In the genomic region with DNA sequence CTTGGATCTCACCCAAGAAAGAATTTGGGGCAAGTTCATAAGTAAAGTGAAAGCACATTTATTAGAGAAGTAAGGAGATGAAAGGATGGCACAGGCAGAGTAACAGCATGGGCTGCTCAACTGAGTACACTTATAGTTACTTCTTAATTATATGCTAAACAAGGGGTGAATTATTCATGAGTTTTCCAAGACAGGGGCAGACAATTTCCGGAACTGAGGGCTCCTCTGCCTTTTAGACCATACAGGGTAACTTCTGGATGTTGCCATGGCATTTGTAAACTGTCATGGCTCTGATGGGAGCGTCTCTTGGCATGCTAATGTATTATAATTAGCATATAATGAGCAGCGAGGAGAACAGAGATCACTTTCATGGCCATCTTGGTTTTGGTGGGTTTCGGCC, we compare ENCODE assay signal across 35 cellular contexts.
"Had no signal": no experiment of that assay in that cellular context is flagged by ENCODE, and none has a peak within 500 bp of the region (broad histone marks: within the 10 kb centered on the region; RNA-seq: fewer than 3 reads in every experiment).

No MANE protein-coding gene starts in this region.

- H3K27ac ChIP-seq: brain microvascular endothelial cell, coronary artery, dorsolateral prefrontal cortex, esophagus muscularis mucosa, foreskin keratinocyte, gastrocnemius medialis, heart left ventricle, WERI-Rb-1 had no signal

- H3K4me1 ChIP-seq: gastrocnemius medialis had no signal

- H3K36me3 ChIP-seq: brain microvascular endothelial cell, esophagus muscularis mucosa, gastrocnemius medialis, heart left ventricle, WERI-Rb-1 had no signal

- H3K27me3 Mint-ChIP-seq: activated CD4-positive, alpha-beta memory T cell treated with anti-CD3 and anti-CD28 coated beads for 36 hours; activated CD8-positive, alpha-beta memory T cell treated with anti-CD3 and anti-CD28 coated beads, Interleukin-2, amount 10 ng/mL, durations not matched to agents 7 days and 5 days; activated naive CD4-positive, alpha-beta T cell treated with anti-CD3 and anti-CD28 coated beads, Interleukin-2, amount 10 ng/mL, durations not matched to agents 7 days and 5 days; activated naive CD8-positive, alpha-beta T cell; central memory CD8-positive, alpha-beta T cell; dendritic cell treated with granulocyte-macrophage colony-stimulating factor and Interleukin-4, amounts not matched to agents 40 ng/mL and 50 ng/mL, for 4 days; T-helper 17 cell had no signal

- FAIRE-seq: astrocyte, bronchial epithelial cell had no signal

- ATAC-seq: activated CD4-positive, CD25-positive, alpha-beta regulatory T cell treated with anti-CD3 and anti-CD28 coated beads, Interleukin-2, amount 50 U/mL, for 24 hours; activated CD8-positive, alpha-beta memory T cell treated with anti-CD3 and anti-CD28 coated beads, Interleukin-2, amount 10 ng/mL, durations not matched to agents 7 days and 5 days; activated CD8-positive, alpha-beta T cell treated with anti-CD3 and anti-CD28 coated beads, Interleukin-2, amount 10 ng/mL, durations not matched to agents 7 days and 5 days; foreskin keratinocyte; gastrocnemius medialis; heart left ventricle; T-helper 17 cell had no signal

- H3K27ac Mint-ChIP-seq: activated B cell treated with CpG ODN at 0.5 μM for 24 hours; activated CD4-positive, alpha-beta memory T cell treated with anti-CD3 and anti-CD28 coated beads for 36 hours; activated CD8-positive, alpha-beta memory T cell treated with anti-CD3 and anti-CD28 coated beads, Interleukin-2, amount 10 ng/mL, durations not matched to agents 7 days and 5 days; activated CD8-positive, alpha-beta T cell treated with anti-CD3 and anti-CD28 coated beads, Interleukin-2, amount 10 ng/mL, durations not matched to agents 7 days and 5 days; activated naive CD4-positive, alpha-beta T cell treated with anti-CD3 and anti-CD28 coated beads, Interleukin-2, amount 10 ng/mL, durations not matched to agents 7 days and 5 days; activated naive CD8-positive, alpha-beta T cell; activated T-helper 1 cell treated with anti-CD3 and anti-CD28 coated beads, Interleukin-12 subunit alpha, Interleukin-12 subunit beta, Interleukin-2, Interleukin-4 antibody, amounts not matched to agents 30 ng/mL and 10 ng/mL and 1 ng/mL, durations not matched to agents 14 hours and 24 hours and 36 hours; activated T-helper 2 cell treated with anti-CD3 and anti-CD28 coated beads, Interferon-gamma antibody, Interleukin-2, Interleukin-4, amounts not matched to agents 10 μg/mL and 5 μg/mL and 100 μg/mL, durations not matched to agents 14 hours and 24 hours and 36 hours; dendritic cell treated with granulocyte-macrophage colony-stimulating factor and Interleukin-4, amounts not matched to agents 40 ng/mL and 50 ng/mL, for 4 days; endodermal cell; T-helper 17 cell; T-helper 2 cell treated with Interferon-gamma antibody and Interleukin-4, amounts not matched to agents 5 μg/mL and 100 μg/mL, for 36 hours had no signal

- H3K4me3 ChIP-seq: coronary artery, dorsolateral prefrontal cortex, esophagus muscularis mucosa, gastrocnemius medialis, heart left ventricle had no signal

- H3K4me1 Mint-ChIP-seq: activated B cell treated with CpG ODN at 0.5 μM for 24 hours had no signal

- DNase-seq: activated B cell treated with CpG ODN at 0.5 μM for 24 hours; activated CD4-positive, alpha-beta memory T cell treated with anti-CD3 and anti-CD28 coated beads for 36 hours; activated CD4-positive, alpha-beta T cell treated with anti-CD3 and anti-CD28 coated beads for 48 hours; activated CD4-positive, alpha-beta T cell treated with anti-CD3 and anti-CD28 coated beads, Interleukin-2, amount 50 U/mL, for 1 hour; activated CD8-positive, alpha-beta memory T cell treated with anti-CD3 and anti-CD28 coated beads, Interleukin-2, amount 10 ng/mL, durations not matched to agents 7 days and 5 days; activated CD8-positive, alpha-beta memory T cell treated with anti-CD3 and anti-CD28 coated beads, Interleukin-2, amount 50 U/mL, for 4 hours; activated CD8-positive, alpha-beta T cell treated with anti-CD3 and anti-CD28 coated beads, Interleukin-2, amount 10 ng/mL, durations not matched to agents 7 days and 5 days; activated effector memory CD4-positive, alpha-beta T cell treated with anti-CD3 and anti-CD28 coated beads, Interleukin-2, amount 50 U/mL, for 16 hours; activated naive CD4-positive, alpha-beta T cell treated with anti-CD3 and anti-CD28 coated beads, Interleukin-2, amount 10 ng/mL, durations not matched to agents 7 days and 5 days; activated T-cell treated with anti-CD3 and anti-CD28 coated beads, Interleukin-2, amount 50 U/mL, for 1 hour; activated T-cell treated with anti-CD3 and anti-CD28 coated beads, Interleukin-2, amount 50 U/mL, for 48 hours; amniotic stem cell; anterior cingulate cortex; brain microvascular endothelial cell; dorsolateral prefrontal cortex; effector memory CD4-positive, alpha-beta T cell; endodermal cell; foreskin keratinocyte; gastrocnemius medialis; glutamatergic neuron; heart left ventricle; T-helper 17 cell; T1000; WERI-Rb-1 had no signal

- H3K27me3 ChIP-seq: brain microvascular endothelial cell, esophagus muscularis mucosa, foreskin keratinocyte, gastrocnemius medialis, heart left ventricle had no signal

- H3K9me3 Mint-ChIP-seq: central memory CD8-positive, alpha-beta T cell had no signal

- H3K4me3 Mint-ChIP-seq: activated B cell treated with CpG ODN at 0.5 μM for 24 hours; activated CD4-positive, alpha-beta memory T cell treated with anti-CD3 and anti-CD28 coated beads for 36 hours; activated CD8-positive, alpha-beta memory T cell treated with anti-CD3 and anti-CD28 coated beads, Interleukin-2, amount 10 ng/mL, durations not matched to agents 7 days and 5 days; activated CD8-positive, alpha-beta T cell treated with anti-CD3 and anti-CD28 coated beads, Interleukin-2, amount 10 ng/mL, durations not matched to agents 7 days and 5 days; activated naive CD4-positive, alpha-beta T cell treated with anti-CD3 and anti-CD28 coated beads, Interleukin-2, amount 10 ng/mL, durations not matched to agents 7 days and 5 days; activated naive CD8-positive, alpha-beta T cell; activated T-helper 1 cell treated with anti-CD3 and anti-CD28 coated beads, Interleukin-12 subunit alpha, Interleukin-12 subunit beta, Interleukin-2, Interleukin-4 antibody, amounts not matched to agents 30 ng/mL and 10 ng/mL and 1 ng/mL, durations not matched to agents 14 hours and 24 hours and 36 hours; central memory CD8-positive, alpha-beta T cell; dendritic cell treated with granulocyte-macrophage colony-stimulating factor and Interleukin-4, amounts not matched to agents 40 ng/mL and 50 ng/mL, for 4 days; endodermal cell; T-helper 17 cell; T-helper 2 cell treated with Interferon-gamma antibody and Interleukin-4, amounts not matched to agents 5 μg/mL and 100 μg/mL, for 36 hours had no signal

- H3K9me3 ChIP-seq: esophagus muscularis mucosa, gastrocnemius medialis, heart left ventricle had no signal
